ENCODE assay signal across 5 cellular contexts in the genomic region with DNA sequence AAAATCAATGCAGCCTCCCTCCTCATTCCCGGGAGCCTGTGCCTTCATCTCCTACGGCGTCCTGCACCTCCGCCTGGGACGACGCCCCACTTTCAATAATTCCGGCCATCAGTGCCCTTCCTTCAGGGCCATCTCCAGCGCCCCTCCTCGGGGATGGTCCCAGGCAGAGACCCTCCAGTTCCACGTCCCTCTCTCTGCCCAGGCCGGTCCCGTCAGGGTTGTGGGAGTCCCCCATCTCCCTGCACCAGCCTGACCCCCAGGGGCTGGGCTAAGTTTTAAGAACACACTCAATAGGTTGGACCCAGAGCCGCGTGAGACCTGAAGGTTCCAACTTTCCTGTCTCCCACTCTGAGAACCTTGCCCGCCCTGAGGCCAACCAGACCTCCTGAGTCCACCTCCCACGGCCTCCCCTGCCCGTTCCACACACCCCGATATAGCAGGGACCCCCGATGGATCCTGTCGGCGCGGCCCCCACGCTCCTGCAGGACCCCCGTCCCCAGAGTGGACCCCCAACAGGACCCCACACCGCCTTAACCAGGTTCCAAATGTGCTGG. TPM values are rescaled to one million over a fixed set of nuclear protein-coding genes. Genes with fewer than 3 reads are reported as not detected.
DNase-seq lines count a peak whose midpoint lies in the region; FAIRE-seq and TF ChIP-seq lines count a peak whose summit lies in the region.

No MANE protein-coding gene starts in this region.

- CTCF ChIA-PET in OCI-LY7 (lab: Charles Lee; ENCODE audit: unreplicated experiment): no interaction called here

- H3K4me1 ChIP-seq in OCI-LY7 (ENCODE audit: insufficient read depth, low read length, poor library complexity, severe bottlenecking): peaks cover 15% of the 10 kb centered on the region

- no peak for FAIRE-seq in GM12892 (lab: Jason Lieb, UNC)

- no peaks in the 10 kb centered on the region for H3K9me3 ChIP-seq in OCI-LY7 (ENCODE audit: low read length)

- H2AFZ ChIP-seq in OCI-LY7 (ENCODE audit: low read length): peak overlapping the region; percentile 49; the same call in 1 of the 2 replicates

- peak overlapping the region; percentile 85 for H3K4me3 ChIP-seq in OCI-LY7 (ENCODE audit: low read depth, low read length, poor library complexity, severe bottlenecking)
- H3K4me3 ChIP-seq in epithelial cell of esophagus (ENCODE audit: low read length): peak overlapping the region; percentile 100
- H3K4me3 ChIP-seq in skeletal muscle cell (ENCODE audit: low read depth, low read length): peak overlapping the region; percentile 98

- peaks cover 10% of the 10 kb centered on the region; the same call in 1 of the 2 replicates for H3K79me2 ChIP-seq in OCI-LY7 (ENCODE audit: insufficient read depth, low read depth, low read length)

- H4K20me1 ChIP-seq in OCI-LY7 (ENCODE audit: insufficient read depth, low read length): no peaks in the 10 kb centered on the region

- intact Hi-C loops in OCI-LY7 (cut with micrococcal nuclease; ENCODE audit: unreplicated experiment): loop anchor here (2.0 kb wide), 1 partner anchor 73 kb away; no protein-coding TSS in a partner anchor

- POLR2A ChIA-PET in OCI-LY7 (lab: Charles Lee): no interaction called here

- H3K36me3 ChIP-seq in OCI-LY7 (ENCODE audit: insufficient read depth, low read length): peaks cover 15% of the 10 kb centered on the region

- DNase-seq in OCI-LY7 (ENCODE audit: low spot score) (no peak), epithelial cell of esophagus (ENCODE audit: low read depth) (no peak), skeletal muscle cell (ENCODE audit: low read depth) (no peak), GM12892 (ENCODE audit: insufficient read length) (no peak), GM19240 (ENCODE audit: insufficient read length, low spot score) (no peak)

- H3K9me2 ChIP-seq in OCI-LY7 (ENCODE audit: insufficient read depth, low read length): no peaks in the 10 kb centered on the region

- H3K27ac ChIP-seq in OCI-LY7 (ENCODE audit: low read depth, low read length, poor library complexity, severe bottlenecking): no peak overlapping the region

- TF ChIP-seq POLR2A in GM12892 (IDR thresholded peaks at IDR 0.05; ENCODE audit: low read depth, low read length): no peak

- TF ChIP-seq CTCF in OCI-LY7 (conservative IDR thresholded peaks at IDR 0.05; ENCODE audit: low read length) (no peak), epithelial cell of esophagus (IDR thresholded peaks at IDR 0.05; ENCODE audit: insufficient read depth, low read depth, low read length, missing control alignments) (no peak)

- BruUV-seq in OCI-LY7 (replicated peaks; lab: Mats Ljungman, UMichigan): no TSS peak

- H3K4me2 ChIP-seq in OCI-LY7 (ENCODE audit: low read length): peak overlapping the region; percentile 95

RNA-seq across cellular contexts. Expression of a gene that starts 0.6 kb away (rescaled TPM):
- 28.4 and 31.2 TPM in 2 replicates for total RNA-seq in OCI-LY7 (2014; rRNA removed; shearing (Covaris generic))
- 38.1 and 40.5 TPM in 2 replicates for total RNA-seq in OCI-LY7 (2022)
- 8.4 TPM for polyA plus RNA-seq in GM12892 (2012; ENCODE audit: missing spikeins)

RNA-seq across cellular contexts. Expression of a gene that starts 32.4 kb away (rescaled TPM):
- total RNA-seq in OCI-LY7 (2014; rRNA removed; shearing (Covaris generic)): 175 and 201 TPM in 2 replicates
- total RNA-seq in OCI-LY7 (2022): 295 and 304 TPM in 2 replicates
- 2.2 TPM for polyA plus RNA-seq in GM12892 (2012; ENCODE audit: missing spikeins)

RNA-seq across cellular contexts. Expression of a gene that starts 54.3 kb away (rescaled TPM):
- total RNA-seq in OCI-LY7 (2014; rRNA removed; shearing (Covaris generic)): 31.0 and 39.8 TPM in 2 replicates
- total RNA-seq in OCI-LY7 (2022): 35.2 and 40.2 TPM in 2 replicates
- polyA plus RNA-seq in GM12892 (2012; ENCODE audit: missing spikeins): 18.2 TPM

RNA-seq across cellular contexts. Expression of a gene that starts 54.4 kb away (rescaled TPM):
- total RNA-seq in OCI-LY7 (2014; rRNA removed; shearing (Covaris generic)): 103 and 105 TPM in 2 replicates
- total RNA-seq in OCI-LY7 (2022): 114 and 115 TPM in 2 replicates
- polyA plus RNA-seq in GM12892 (2012; ENCODE audit: missing spikeins): 77.3 TPM
